8 cellular contexts compared by ENCODE assay signal in genomic region chr17:69246726-69247375, GRCh38. TPM values are rescaled to one million over a fixed set of nuclear protein-coding genes. Genes with fewer than 3 reads are reported as not detected.
A peak's percentile ranks its signal among the peaks of the same experiment; 100 is the strongest.
DNase-seq lines count a peak whose midpoint lies in the region; TF ChIP-seq lines count a peak whose summit lies in the region.

No MANE protein-coding gene starts in this region.

- no peaks in the 10 kb centered on the region for H3K27me3 ChIP-seq in GM23248 (replicated peaks; ENCODE audit: insufficient read depth)

- H3K27me3 Mint-ChIP-seq in type B pancreatic cell, result no peaks in the 10 kb centered on the region

- H3K9me2 ChIP-seq in GM23248 (ENCODE audit: insufficient read depth), result no peaks in the 10 kb centered on the region

- WGBS in GM23248 (ENCODE audit: low coverage in 1 of 2, low lambda C conversion rate in 2 of 2, missing lambda C conversion rate in 2 of 2), 2 experiments, result 32 to 40% methylated on average over 4 of the region's 4 CpGs

- TF ChIP-seq CTCF in astrocyte of the cerebellum (IDR thresholded peaks at IDR 0.05; ENCODE audit: low read depth, low read length, missing control alignments) (peak; percentile 21), type B pancreatic cell (conservative IDR thresholded peaks at IDR 0.05) (peak; percentile 88)

- no peaks in the 10 kb centered on the region for H3K4me1 Mint-ChIP-seq in type B pancreatic cell (ENCODE audit: unreplicated experiment)

- H3K4me3 ChIP-seq in GM23248 (no peak overlapping the region), astrocyte of the cerebellum (ENCODE audit: low read depth, low read length) (no peak overlapping the region)

- no peaks in the 10 kb centered on the region for H3K36me3 Mint-ChIP-seq in type B pancreatic cell

- H4K20me1 ChIP-seq in GM23248 (ENCODE audit: insufficient read depth), result no peaks in the 10 kb centered on the region

- no peak overlapping the region for H3K9ac ChIP-seq in GM23248

- no peak overlapping the region for H3K4me2 ChIP-seq in GM23248 (ENCODE audit: unreplicated experiment)

- no peaks in the 10 kb centered on the region for H3K79me2 ChIP-seq in GM23248 (ENCODE audit: insufficient read depth)

- no peaks in the 10 kb centered on the region for H3K4me1 ChIP-seq in GM23248 (ENCODE audit: insufficient read depth)

- no peak overlapping the region for H3K4me3 Mint-ChIP-seq in type B pancreatic cell

- DNase-seq in COR-L47 (lab: John Stamatoyannopoulos, UW) (peak; percentile 44), GM23248 (peak; percentile 69), NCI-H2171 (lab: John Stamatoyannopoulos, UW) (peak; percentile 23), astrocyte of the cerebellum (ENCODE audit: low read depth) (peak; percentile 45), iPS-NIHi7 (ENCODE audit: extremely low spot score) (peak; percentile 17), type B pancreatic cell (ENCODE audit: extremely low spot score, unreplicated experiment) (no peak), nucleus accumbens (lab: John Stamatoyannopoulos, UW) (no peak)
- DNase-seq in stimulated activated CD8-positive, alpha-beta memory T cell treated with anti-CD3 and anti-CD28 coated beads, Interleukin-4, amount 100 ng/mL, for 48 hours, result no peak

- H3K9me3 ChIP-seq in GM23248 (ENCODE audit: low read depth), result no peaks in the 10 kb centered on the region

- no peaks in the 10 kb centered on the region for H3F3A ChIP-seq in GM23248 (ENCODE audit: insufficient read depth)

- no peak overlapping the region for H3K27ac ChIP-seq in GM23248

- in situ Hi-C loops in GM23248 (cut with MboI) (loop anchor here (25.0 kb wide), 1 partner anchor 710 kb away; no protein-coding TSS in a partner anchor), astrocyte of the cerebellum (cut with HindIII; ENCODE audit: low sequenced_read_pairs) (no loop called here)

- no peaks in the 10 kb centered on the region for H3K36me3 ChIP-seq in GM23248 (ENCODE audit: low read depth)

- H3K9me3 Mint-ChIP-seq in type B pancreatic cell, result no peaks in the 10 kb centered on the region

- H3K27ac Mint-ChIP-seq in type B pancreatic cell, result no peak overlapping the region

- peak overlapping the region; percentile 28; the same call in 1 of the 2 replicates for H2AFZ ChIP-seq in GM23248

RNA-seq across cellular contexts. Expression of gene ABCA10, which starts 18.2 kb away (rescaled TPM):
- total RNA-seq in GM23248 (2014; rRNA removed; shearing (Covaris generic)), result 0.11 and 0.13 TPM in 2 replicates
- 0.09 and 0.23 TPM in 2 replicates for polyA plus RNA-seq in GM23248 (2016; fragmentation: Nextera tagmentation; extraction: Ambion mirVana)
- 1.1 and 1.2 TPM in 2 replicates for total RNA-seq in type B pancreatic cell (ENCODE audit: low replicate concordance)

Comparison
In these comparisons a context has a peak if more than half of its experiments do, and no peak if none do; other contexts are left out.
1. DNase-seq: peak in COR-L47 (single experiment), GM23248 (single experiment), NCI-H2171 (single experiment), astrocyte of the cerebellum (single experiment) and iPS-NIHi7 (single experiment); none in type B pancreatic cell (single experiment), nucleus accumbens (0 of 56) and stimulated activated CD8-positive, alpha-beta memory T cell treated with anti-CD3 and anti-CD28 coated beads, Interleukin-4, amount 100 ng/mL, for 48 hours (single experiment).